In genomic region chrX:155216179-155216939, GRCh38 we compare ENCODE assay signal across 1 cellular context.
TF ChIP-seq lines count a peak whose summit lies in the region.

TSS of gene VBP1 (plus strand) at chrX:155216460. CDS start at chrX:155216483, 23 bp downstream.

TF ChIP-seq in K562, 482 proteins besides CTCF, POLR2A, EP300 and RAD21 (continued from another document and continues in another):
- TF ChIP-seq HES1 (IDR thresholded peaks at IDR 0.05; ENCODE audit: low read depth), result no peak
- no peak for TF ChIP-seq CHD1 (IDR thresholded peaks at IDR 0.05; ENCODE audit: low read length)
- no peak for TF ChIP-seq KHSRP (IDR thresholded peaks at IDR 0.05)
- TF ChIP-seq SNAPC5 (CRISPR knock-in tag; IDR thresholded peaks at IDR 0.05), result no peak
- no peak for TF ChIP-seq ZFP30 (CRISPR knock-in tag; IDR thresholded peaks at IDR 0.05; ENCODE audit: borderline replicate concordance)
- TF ChIP-seq MAZ (CRISPR knock-in tag; conservative IDR thresholded peaks at IDR 0.05 in 1 of 2, IDR thresholded peaks at IDR 0.05 in 1 of 2), result no peak; a peak in 1 of 4 replicates
- no peak; the same call in 1 of the 2 replicates for TF ChIP-seq MAX (CRISPR knock-in tag; IDR thresholded peaks at IDR 0.05)
- TF ChIP-seq CTCFL (IDR thresholded peaks at IDR 0.05; ENCODE audit: borderline replicate concordance, insufficient read depth, low read depth, low read length, poor library complexity, severe bottlenecking), result peak; percentile 72
- TF ChIP-seq YBX1 (IDR thresholded peaks at IDR 0.05), result no peak
- TF ChIP-seq GABPA (tag; conservative IDR thresholded peaks at IDR 0.05; ENCODE audit: low read depth), result no peak
- TF ChIP-seq E2F1 (CRISPR knock-in tag; IDR thresholded peaks at IDR 0.05), result no peak
- TF ChIP-seq ARID2 (IDR thresholded peaks at IDR 0.05), result no peak
- peak; percentile 58; the same call in 1 of the 2 replicates for TF ChIP-seq GABPB1 (CRISPR knock-in tag; IDR thresholded peaks at IDR 0.05)
- TF ChIP-seq E2F3 (CRISPR knock-in tag; IDR thresholded peaks at IDR 0.05), result no peak
- TF ChIP-seq MXI1 (IDR thresholded peaks at IDR 0.05; ENCODE audit: low read depth, low read length), result no peak
- 0 out of 4 replicates have a peak, but pooled peaks of 1 of the 2 experiments have one; percentile 55 for TF ChIP-seq UBTF (IDR thresholded peaks at IDR 0.05; ENCODE audit: borderline replicate concordance in 1 of 2, low read depth in 2 of 2, low read length in 2 of 2)
- no peak for TF ChIP-seq SREBF2 (CRISPR knock-in tag; IDR thresholded peaks at IDR 0.05)
- no peak for TF ChIP-seq SIN3B (IDR thresholded peaks at IDR 0.05; ENCODE audit: low read depth)
- no peak for TF ChIP-seq TCF7L2 (IDR thresholded peaks at IDR 0.05; ENCODE audit: low read depth, low read length)
- no peak for TF ChIP-seq CEBPG (CRISPR knock-in tag; IDR thresholded peaks at IDR 0.05)
- TF ChIP-seq CEBPG (tag; conservative IDR thresholded peaks at IDR 0.05 in 1 of 2, IDR thresholded peaks at IDR 0.05 in 1 of 2), result no peak
- no peak for TF ChIP-seq ZNF354B (CRISPR knock-in tag; IDR thresholded peaks at IDR 0.05)
- TF ChIP-seq STAT5B (CRISPR knock-in tag; IDR thresholded peaks at IDR 0.05), result no peak
- TF ChIP-seq BRF2 (IDR thresholded peaks at IDR 0.05; ENCODE audit: borderline replicate concordance, insufficient read depth, insufficient read length), result no peak
- no peak for TF ChIP-seq ZNF436 (CRISPR knock-in tag; IDR thresholded peaks at IDR 0.05)
- no peak for TF ChIP-seq TSHZ1 (CRISPR knock-in tag; IDR thresholded peaks at IDR 0.05)
- no peak for TF ChIP-seq PHTF2 (CRISPR knock-in tag; IDR thresholded peaks at IDR 0.05)
- TF ChIP-seq HCFC1 (IDR thresholded peaks at IDR 0.05; ENCODE audit: low read depth, low read length), result no peak
- TF ChIP-seq FUS (optimal IDR thresholded peaks at IDR 0.05; ENCODE audit: low read depth, low read length), result no peak
- TF ChIP-seq GATAD2B (IDR thresholded peaks at IDR 0.05; ENCODE audit: borderline replicate concordance), result no peak
- TF ChIP-seq ZNF644 (tag; IDR thresholded peaks at IDR 0.05; ENCODE audit: low read depth), result no peak
- TF ChIP-seq ATF6 (CRISPR knock-in tag; IDR thresholded peaks at IDR 0.05), result no peak
- 0 out of 2 replicates have a peak, but pooled peaks have one; percentile 16 for TF ChIP-seq L3MBTL2 (IDR thresholded peaks at IDR 0.05)
- peak in 1 of 2 experiments; percentile 55; a peak in 1 of 4 replicates for TF ChIP-seq TEAD1 (CRISPR knock-in tag; IDR thresholded peaks at IDR 0.05)
- no peak for TF ChIP-seq RBM34 (IDR thresholded peaks at IDR 0.05; ENCODE audit: borderline replicate concordance, insufficient read depth, low read length)
- TF ChIP-seq XRCC5 (IDR thresholded peaks at IDR 0.05; ENCODE audit: low read depth, low read length), result no peak
- TF ChIP-seq SRSF7 (optimal IDR thresholded peaks at IDR 0.05; ENCODE audit: low read depth, low read length), result no peak
- no peak for TF ChIP-seq MCM5 (IDR thresholded peaks at IDR 0.05; ENCODE audit: low read depth)
- no peak for TF ChIP-seq ZNF76 (CRISPR knock-in tag; IDR thresholded peaks at IDR 0.05; ENCODE audit: borderline replicate concordance)
- no peak for TF ChIP-seq ZNF274 (IDR thresholded peaks at IDR 0.05; ENCODE audit: borderline replicate concordance, low read depth, low read length)
- no peak for TF ChIP-seq NCOA4 (IDR thresholded peaks at IDR 0.05; ENCODE audit: partially characterized antibody)
- no peak for TF ChIP-seq BCL6 (CRISPR knock-in tag; IDR thresholded peaks at IDR 0.05)
- no peak for TF ChIP-seq ATF1 (CRISPR knock-in tag; IDR thresholded peaks at IDR 0.05)
- peak; percentile 46 for TF ChIP-seq ATF1 (tag; IDR thresholded peaks at IDR 0.05)
- TF ChIP-seq SMARCE1 (IDR thresholded peaks at IDR 0.05), result no peak
- no peak for TF ChIP-seq XRCC3 (IDR thresholded peaks at IDR 0.05)
- TF ChIP-seq TAF7 (tag; IDR thresholded peaks at IDR 0.05), result peak; percentile 92
- TF ChIP-seq MECOM (CRISPR knock-in tag; IDR thresholded peaks at IDR 0.05), result no peak
- no peak for TF ChIP-seq ZNF699 (CRISPR knock-in tag; IDR thresholded peaks at IDR 0.05; ENCODE audit: insufficient replicate concordance)
- TF ChIP-seq ZNF57 (CRISPR knock-in tag; IDR thresholded peaks at IDR 0.05), result no peak
- no peak for TF ChIP-seq ZNF79 (CRISPR knock-in tag; IDR thresholded peaks at IDR 0.05; ENCODE audit: low read depth)
- TF ChIP-seq EZH2 (IDR thresholded peaks at IDR 0.05; ENCODE audit: borderline replicate concordance, low read depth, low read length), result no peak
- no peak for TF ChIP-seq EGR1 (conservative IDR thresholded peaks at IDR 0.05)
- TF ChIP-seq HEY1 (CRISPR knock-in tag; IDR thresholded peaks at IDR 0.05; ENCODE audit: borderline replicate concordance), result no peak
- no peak for TF ChIP-seq ZNF583 (CRISPR knock-in tag; IDR thresholded peaks at IDR 0.05)
- TF ChIP-seq GTF2E2 (tag; IDR thresholded peaks at IDR 0.05), result peak; percentile 76; the same call in 1 of the 2 replicates
- TF ChIP-seq ADNP (tag; IDR thresholded peaks at IDR 0.05), result no peak
- no peak for TF ChIP-seq ELF2 (CRISPR knock-in tag; IDR thresholded peaks at IDR 0.05)
- peak; percentile 16 to 30 for TF ChIP-seq E2F6 (IDR thresholded peaks at IDR 0.05; ENCODE audit: borderline replicate concordance in 1 of 2, extremely low read depth in 1 of 2, insufficient read depth in 1 of 2, insufficient read length in 1 of 2, low read depth in 1 of 2, low read length in 1 of 2, poor library complexity in 1 of 2, severe bottlenecking in 1 of 2)
- peak; percentile 58 for TF ChIP-seq POLR2B (IDR thresholded peaks at IDR 0.05; ENCODE audit: low read depth, partially characterized antibody)
- no peak for TF ChIP-seq ZNF449 (CRISPR knock-in tag; IDR thresholded peaks at IDR 0.05)
- no peak for TF ChIP-seq HMG20A (CRISPR knock-in tag; conservative IDR thresholded peaks at IDR 0.05)
- no peak for TF ChIP-seq MTA1 (IDR thresholded peaks at IDR 0.05; ENCODE audit: borderline replicate concordance)
